1 cellular context compared by ENCODE assay signal in the genomic region with DNA sequence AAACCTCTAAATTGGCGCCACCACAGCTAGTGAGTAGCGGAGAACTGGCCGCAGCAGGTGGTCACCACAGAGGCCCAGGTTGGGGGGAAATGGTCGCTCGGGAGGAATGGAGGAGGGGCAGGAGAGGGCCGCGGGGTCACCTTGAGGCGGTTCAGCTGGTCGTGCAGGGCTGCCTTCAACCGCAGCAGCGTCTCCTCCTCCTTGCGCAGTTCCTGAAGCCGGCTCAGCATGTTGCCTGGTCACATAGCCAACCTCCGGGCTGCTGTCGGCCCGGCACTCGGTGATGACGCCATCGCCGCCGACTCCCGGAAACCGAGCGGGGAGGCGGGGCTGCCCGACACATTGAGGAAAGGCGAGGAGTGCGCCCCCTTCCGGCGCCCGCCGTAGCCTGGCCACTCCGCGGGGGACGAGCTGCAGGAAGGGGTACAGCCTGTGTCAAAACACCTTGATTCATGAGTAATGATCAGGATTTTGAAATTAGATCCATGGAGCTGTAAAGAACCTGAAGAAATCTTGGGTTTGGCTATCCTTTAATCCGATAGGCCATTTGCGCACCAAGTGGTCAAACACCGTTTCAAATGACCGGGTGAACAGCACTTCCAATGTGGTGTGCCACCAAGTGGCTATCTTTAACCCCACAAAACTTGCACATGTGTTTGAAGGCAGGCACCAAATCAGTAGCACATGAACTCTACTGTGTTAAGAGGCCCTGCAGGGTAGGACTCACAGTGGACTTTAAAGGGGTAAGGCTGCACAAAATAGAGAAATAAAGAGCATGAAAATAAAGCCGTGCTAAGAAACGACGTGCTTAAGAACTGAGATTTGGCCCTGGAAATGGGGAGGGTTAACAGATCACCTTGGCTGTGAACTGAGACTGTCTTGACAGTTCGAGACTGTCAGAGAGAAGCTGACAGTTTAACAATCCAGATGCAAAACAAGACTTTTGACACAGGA.
TF ChIP-seq lines count a peak whose summit lies in the region.

A gene with protein sequence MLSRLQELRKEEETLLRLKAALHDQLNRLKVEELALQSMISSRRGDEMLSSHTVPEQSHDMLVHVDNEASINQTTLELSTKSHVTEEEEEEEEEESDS (minus strand): TSS at position 261 of the 954 bp plus-strand sequence. CDS start 31 bp downstream, at position 230.

TF ChIP-seq in WTC11, 78 proteins besides CTCF, POLR2A, EP300 and RAD21 (continued from another document):
- TF ChIP-seq, protein P1, sequence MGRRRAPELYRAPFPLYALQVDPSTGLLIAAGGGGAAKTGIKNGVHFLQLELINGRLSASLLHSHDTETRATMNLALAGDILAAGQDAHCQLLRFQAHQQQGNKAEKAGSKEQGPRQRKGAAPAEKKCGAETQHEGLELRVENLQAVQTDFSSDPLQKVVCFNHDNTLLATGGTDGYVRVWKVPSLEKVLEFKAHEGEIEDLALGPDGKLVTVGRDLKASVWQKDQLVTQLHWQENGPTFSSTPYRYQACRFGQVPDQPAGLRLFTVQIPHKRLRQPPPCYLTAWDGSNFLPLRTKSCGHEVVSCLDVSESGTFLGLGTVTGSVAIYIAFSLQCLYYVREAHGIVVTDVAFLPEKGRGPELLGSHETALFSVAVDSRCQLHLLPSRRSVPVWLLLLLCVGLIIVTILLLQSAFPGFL (CRISPR knock-in tag; IDR thresholded peaks at IDR 0.05; ENCODE audit: borderline replicate concordance): no peak
- TF ChIP-seq ATF1 (CRISPR knock-in tag; IDR thresholded peaks at IDR 0.05) (peak; percentile 96; the same call in 1 of the 2 replicates), IRF2 (CRISPR knock-in tag; IDR thresholded peaks at IDR 0.05; ENCODE audit: borderline replicate concordance, low read depth) (no peak), ZBTB21 (CRISPR knock-in tag; IDR thresholded peaks at IDR 0.05; ENCODE audit: borderline replicate concordance) (peak; percentile 20; the same call in 1 of the 2 replicates)
- TF ChIP-seq, protein P2, sequence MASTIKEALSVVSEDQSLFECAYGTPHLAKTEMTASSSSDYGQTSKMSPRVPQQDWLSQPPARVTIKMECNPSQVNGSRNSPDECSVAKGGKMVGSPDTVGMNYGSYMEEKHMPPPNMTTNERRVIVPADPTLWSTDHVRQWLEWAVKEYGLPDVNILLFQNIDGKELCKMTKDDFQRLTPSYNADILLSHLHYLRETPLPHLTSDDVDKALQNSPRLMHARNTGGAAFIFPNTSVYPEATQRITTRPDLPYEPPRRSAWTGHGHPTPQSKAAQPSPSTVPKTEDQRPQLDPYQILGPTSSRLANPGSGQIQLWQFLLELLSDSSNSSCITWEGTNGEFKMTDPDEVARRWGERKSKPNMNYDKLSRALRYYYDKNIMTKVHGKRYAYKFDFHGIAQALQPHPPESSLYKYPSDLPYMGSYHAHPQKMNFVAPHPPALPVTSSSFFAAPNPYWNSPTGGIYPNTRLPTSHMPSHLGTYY (CRISPR knock-in tag; IDR thresholded peaks at IDR 0.05): peak; percentile 98
